Comparison of ENCODE assay signal across 10 cellular contexts in the genomic region with DNA sequence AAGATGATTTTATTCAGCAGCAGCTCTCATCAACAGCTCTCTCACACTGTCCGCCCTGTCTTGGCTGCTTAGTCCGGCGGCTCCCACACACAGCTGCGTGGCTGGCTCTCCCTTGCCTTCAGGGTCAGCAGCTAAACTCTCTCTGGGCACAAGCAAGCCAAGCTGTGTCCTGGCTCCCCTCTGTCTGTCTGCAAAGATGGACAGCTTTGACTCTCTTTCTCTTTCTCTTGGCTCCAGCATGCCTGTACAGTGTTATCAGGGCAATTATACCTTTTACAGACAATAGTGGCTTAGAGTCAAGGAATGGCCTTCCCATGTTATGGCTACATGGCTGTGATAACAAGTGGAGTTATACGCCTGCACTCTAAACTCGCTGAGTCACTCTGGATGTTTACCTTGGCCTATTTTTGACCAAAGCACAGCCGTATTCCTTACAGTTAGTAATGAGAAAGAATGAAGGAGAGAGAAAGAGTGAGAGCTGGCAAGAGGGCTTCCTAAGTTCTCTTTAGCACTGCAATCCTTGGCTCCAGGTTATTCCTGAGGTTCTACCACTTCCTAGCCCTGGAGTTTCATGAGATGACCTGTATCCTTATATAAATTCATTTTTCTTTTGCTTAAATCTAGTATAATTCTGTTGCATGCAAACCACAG. TPM values are rescaled to one million over a fixed set of nuclear protein-coding genes. Genes with fewer than 3 reads are reported as not detected.
DNase-seq lines count a peak whose midpoint lies in the region; ATAC-seq, FAIRE-seq and TF ChIP-seq lines count a peak whose summit lies in the region.
"Had no signal": no experiment of that assay in that cellular context is flagged by ENCODE, and none has a peak within 500 bp of the region (broad histone marks: within the 10 kb centered on the region; RNA-seq: fewer than 3 reads in every experiment).

No MANE protein-coding gene starts in this region.

- TF ChIP-seq POLR2A in gastrocnemius medialis (IDR thresholded peaks at IDR 0.05) = no peak

- H3K9me3 ChIP-seq in adipocyte (ENCODE audit: control insufficient read depth, low read length) = peaks cover 5% of the 10 kb centered on the region
- no peaks in the 10 kb centered on the region for H3K9me3 ChIP-seq in gastrocnemius medialis

- peak overlapping the region; percentile 59 to 75 (median 66) for H3K27ac ChIP-seq in gastrocnemius medialis

- H3K27me3 ChIP-seq in adipocyte (replicated peaks; ENCODE audit: control insufficient read depth, insufficient read depth, low read length) (no peaks in the 10 kb centered on the region), gastrocnemius medialis (no peaks in the 10 kb centered on the region)

- no peak for TF ChIP-seq CTCF in gastrocnemius medialis (IDR thresholded peaks at IDR 0.05 in 4 of 5, conservative IDR thresholded peaks at IDR 0.05 in 1 of 5)

- H3K36me3 Mint-ChIP-seq in activated naive CD4-positive, alpha-beta T cell treated with anti-CD3 and anti-CD28 coated beads, Interleukin-2, amount 10 ng/mL, durations not matched to agents 7 days and 5 days = no peaks in the 10 kb centered on the region
- H3K36me3 Mint-ChIP-seq: activated CD8-positive, alpha-beta memory T cell treated with anti-CD3 and anti-CD28 coated beads, Interleukin-2, amount 10 ng/mL, durations not matched to agents 7 days and 5 days had no signal

- CTCF ChIA-PET in activated naive CD4-positive, alpha-beta T cell treated with anti-CD3 and anti-CD28 coated beads, Interleukin-2, amount 10 ng/mL, durations not matched to agents 7 days and 5 days (lab: Charles Lee) = interaction anchor here (0.6 kb wide), 1 partner anchor 313 kb away, joined by 3 read pairs; no protein-coding TSS in a partner anchor

- DNase-seq in H4 (ENCODE audit: low spot score) (peak; percentile 93), adipocyte (ENCODE audit: low read depth) (peak; percentile 78), hepatic stellate cell (ENCODE audit: low spot score) (peak; percentile 22), gastrocnemius medialis (peak in 1 of 2 donors; percentile 23), NOMO-1 treated with dmso at 0.1 percent for 144 hours (lab: John Stamatoyannopoulos, UW; ENCODE audit: unreplicated experiment) (no peak), NCI-H524 treated with DMSO at 0.1 percent for 48 hours (lab: John Stamatoyannopoulos, UW) (no peak), frontal cortex (ENCODE audit: low spot score in 2 of 2) (no peak)
- no peak for DNase-seq in activated naive CD4-positive, alpha-beta T cell treated with anti-CD3 and anti-CD28 coated beads, Interleukin-2, amount 10 ng/mL, durations not matched to agents 7 days and 5 days
- DNase-seq: activated CD8-positive, alpha-beta memory T cell treated with anti-CD3 and anti-CD28 coated beads, Interleukin-2, amount 10 ng/mL, durations not matched to agents 7 days and 5 days; NCI-H526 treated with DMSO at 0.1 percent for 48 hours had no signal

- peaks cover 14% of the 10 kb centered on the region for H3K4me1 ChIP-seq in adipocyte (ENCODE audit: control insufficient read depth, insufficient read depth, low read length)
- peaks cover 10 to 13% of the 10 kb centered on the region in 2 donors for H3K4me1 ChIP-seq in gastrocnemius medialis

- H3K4me3 Mint-ChIP-seq in activated naive CD4-positive, alpha-beta T cell treated with anti-CD3 and anti-CD28 coated beads, Interleukin-2, amount 10 ng/mL, durations not matched to agents 7 days and 5 days = no peak overlapping the region
- H3K4me3 Mint-ChIP-seq: activated CD8-positive, alpha-beta memory T cell treated with anti-CD3 and anti-CD28 coated beads, Interleukin-2, amount 10 ng/mL, durations not matched to agents 7 days and 5 days had no signal

- intact Hi-C loops in gastrocnemius medialis (cut with DNase I; ENCODE audit: low total_unique reads) = no loop called here

- no peak overlapping the region for H3K4me3 ChIP-seq in adipocyte (ENCODE audit: low read length)
- no peak overlapping the region for H3K4me3 ChIP-seq in gastrocnemius medialis

- in situ Hi-C loops in gastrocnemius medialis (cut with MboI; ENCODE audit: low sequenced_read_pairs in 4 of 4) = no loop called here

- H3K27me3 Mint-ChIP-seq in activated naive CD4-positive, alpha-beta T cell treated with anti-CD3 and anti-CD28 coated beads, Interleukin-2, amount 10 ng/mL, durations not matched to agents 7 days and 5 days = no peaks in the 10 kb centered on the region
- H3K27me3 Mint-ChIP-seq: activated CD8-positive, alpha-beta memory T cell treated with anti-CD3 and anti-CD28 coated beads, Interleukin-2, amount 10 ng/mL, durations not matched to agents 7 days and 5 days had no signal

- no peak for FAIRE-seq in frontal cortex (lab: Jason Lieb, UNC)

- H3K4me1 Mint-ChIP-seq in activated naive CD4-positive, alpha-beta T cell treated with anti-CD3 and anti-CD28 coated beads, Interleukin-2, amount 10 ng/mL, durations not matched to agents 7 days and 5 days = no peaks in the 10 kb centered on the region
- H3K4me1 Mint-ChIP-seq: activated CD8-positive, alpha-beta memory T cell treated with anti-CD3 and anti-CD28 coated beads, Interleukin-2, amount 10 ng/mL, durations not matched to agents 7 days and 5 days had no signal

- no peak overlapping the region for H3K27ac Mint-ChIP-seq in activated naive CD4-positive, alpha-beta T cell treated with anti-CD3 and anti-CD28 coated beads, Interleukin-2, amount 10 ng/mL, durations not matched to agents 7 days and 5 days
- H3K27ac Mint-ChIP-seq: activated CD8-positive, alpha-beta memory T cell treated with anti-CD3 and anti-CD28 coated beads, Interleukin-2, amount 10 ng/mL, durations not matched to agents 7 days and 5 days had no signal

- peak; percentile 69 to 82 for ATAC-seq in gastrocnemius medialis
- ATAC-seq: activated CD8-positive, alpha-beta memory T cell treated with anti-CD3 and anti-CD28 coated beads, Interleukin-2, amount 10 ng/mL, durations not matched to agents 7 days and 5 days had no signal

- peaks cover 2% of the 10 kb centered on the region for H3K9me3 Mint-ChIP-seq in activated naive CD4-positive, alpha-beta T cell treated with anti-CD3 and anti-CD28 coated beads, Interleukin-2, amount 10 ng/mL, durations not matched to agents 7 days and 5 days

- H3K9ac ChIP-seq in adipocyte (ENCODE audit: low read length) = peak overlapping the region; percentile 5

- H3K36me3 ChIP-seq in adipocyte (ENCODE audit: control insufficient read depth, insufficient read depth, low read length, severe bottlenecking) (no peaks in the 10 kb centered on the region), gastrocnemius medialis (no peaks in the 10 kb centered on the region)

RNA-seq across cellular contexts. Expression of gene ZSWIM5, which starts 59.9 kb away (rescaled TPM):
- 1.3 and 1.6 TPM in 2 replicates for total RNA-seq in H4 (2014; rRNA removed; shearing (Covaris generic))
- total RNA-seq in gastrocnemius medialis = 1 to 10 TPM in 1 of 4 donors, under 1 TPM in 3; 0.53 to 1.3 (median 0.81) TPM
- 15.9 TPM for total RNA-seq in frontal cortex

Comparison
In these comparisons a context has a peak if more than half of its experiments do, and no peak if none do; other contexts are left out.
1. DNase-seq: peak in H4 (single experiment), adipocyte (single experiment) and hepatic stellate cell (single experiment); none in NOMO-1 treated with dmso at 0.1 percent for 144 hours (single experiment), NCI-H524 treated with DMSO at 0.1 percent for 48 hours (single experiment), activated naive CD4-positive, alpha-beta T cell treated with anti-CD3 and anti-CD28 coated beads, Interleukin-2, amount 10 ng/mL, durations not matched to agents 7 days and 5 days (single experiment) and frontal cortex (0 of 2).